ENCODE assay signal across 22 cellular contexts in genomic region chr15:88456733-88457132, GRCh38. TPM values are rescaled to one million over a fixed set of nuclear protein-coding genes. Genes with fewer than 3 reads are reported as not detected.
DNase-seq lines count a peak whose midpoint lies in the region; ATAC-seq, FAIRE-seq and TF ChIP-seq lines count a peak whose summit lies in the region.
"Had no signal": no experiment of that assay in that cellular context is flagged by ENCODE, and none has a peak within 500 bp of the region (broad histone marks: within the 10 kb centered on the region; RNA-seq: fewer than 3 reads in every experiment).

No MANE protein-coding gene starts in this region.

- H3K4me1 ChIP-seq in A549 = peaks cover 10% of the 10 kb centered on the region
- no peaks in the 10 kb centered on the region for H3K4me1 ChIP-seq in HEK293 (ENCODE audit: control insufficient read depth, insufficient read depth, low read length)
- H3K4me1 ChIP-seq: Caco-2 had no signal

- H3K9me3 ChIP-seq in A549 (no peaks in the 10 kb centered on the region), HEK293 (ENCODE audit: control insufficient read depth, insufficient read depth, low read depth, low read length) (no peaks in the 10 kb centered on the region)
- H3K9me3 ChIP-seq: BLaER1 treated with 17β-estradiol and CSF1 and Interleukin-3, amounts not matched to agents 10 nM and 100 nM; Caco-2 had no signal

- FAIRE-seq in A549 (lab: Jason Lieb, UNC) = peak; percentile 49
- FAIRE-seq: A204.1, D721Med, G401.6, GM12891 had no signal

- H3K9me3 Mint-ChIP-seq in activated CD8-positive, alpha-beta memory T cell treated with anti-CD3 and anti-CD28 coated beads, Interleukin-2, amount 10 ng/mL, durations not matched to agents 7 days and 5 days (ENCODE audit: low read depth) = no peaks in the 10 kb centered on the region
- H3K9me3 Mint-ChIP-seq: CD4-positive, alpha-beta T cell; CD8-positive, alpha-beta T cell had no signal

- TF ChIP-seq EP300 in A549 (IDR thresholded peaks at IDR 0.05) = no peak

- H3K27ac ChIP-seq in A549 (no peak overlapping the region), HEK293 (ENCODE audit: extremely low read depth, low read depth, low read length) (no peak overlapping the region)
- H3K27ac ChIP-seq: BLaER1 treated with 17β-estradiol and CSF1 and Interleukin-3, amounts not matched to agents 10 nM and 100 nM; C4-2B had no signal

- H3K4me3 ChIP-seq in A549 = no peak overlapping the region
- H3K4me3 ChIP-seq in HEK293 (ENCODE audit: low read depth, low read length) = no peak overlapping the region
- H3K4me3 ChIP-seq: BLaER1 treated with 17β-estradiol and CSF1 and Interleukin-3, amounts not matched to agents 10 nM and 100 nM had no signal

- no peak for TF ChIP-seq RAD21 in A549 (conservative IDR thresholded peaks at IDR 0.05 in 1 of 2, IDR thresholded peaks at IDR 0.05 in 1 of 2)

- H3K4me2 ChIP-seq in A549 = no peak overlapping the region
- H3K4me2 ChIP-seq: BLaER1 treated with 17β-estradiol and CSF1 and Interleukin-3, amounts not matched to agents 10 nM and 100 nM had no signal

- H3K36me3 ChIP-seq in HEK293 (ENCODE audit: control insufficient read depth in 2 of 2, insufficient read depth in 1 of 2, low read length in 2 of 2) = peaks cover 28 to 50% of the 10 kb centered on the region in 2 experiments

- ATAC-seq in activated CD8-positive, alpha-beta memory T cell treated with anti-CD3 and anti-CD28 coated beads, Interleukin-2, amount 10 ng/mL, durations not matched to agents 7 days and 5 days = no peak
- ATAC-seq in A549 = no peak
- no peak for ATAC-seq in HG02840 (IDR thresholded peaks at IDR 0.05; ENCODE audit: low FRiP score, unreplicated experiment)
- ATAC-seq: CD8-positive, alpha-beta T cell had no signal

- POLR2A ChIA-PET in A549 (lab: Yijun Ruan, JAX) = interaction anchor here (3.1 kb wide), 1 partner anchor 10 kb away, joined by 29 read pairs; the partner anchor contains the start of genes MRPL46 and MRPS11
- POLR2A ChIA-PET in HEK293 (lab: Yijun Ruan, JAX) = interaction anchor here (3.7 kb wide), 1 partner anchor 11 kb away, joined by 19 read pairs; the partner anchor contains the start of genes MRPL46 and MRPS11

- peak; percentile 3 for DNase-seq in activated CD8-positive, alpha-beta memory T cell treated with anti-CD3 and anti-CD28 coated beads, Interleukin-2, amount 10 ng/mL, durations not matched to agents 7 days and 5 days
- no peak for DNase-seq in activated CD8-positive, alpha-beta memory T cell treated with anti-CD3 and anti-CD28 coated beads for 24 hours
- DNase-seq in A549 (ENCODE audit: low read depth in 1 of 2, low spot score in 1 of 2) (no peak), islet precursor cell (peak; percentile 16), GM19238 (ENCODE audit: insufficient read length, low spot score) (no peak)
- DNase-seq: 8988T; AML-193; Caco-2; Calu3; CD4-positive, alpha-beta T cell; CD8-positive, alpha-beta T cell; DMS79 treated with DMSO at 0.1 percent for 48 hours; GF-D8 had no signal

- no peak overlapping the region for H3K27ac Mint-ChIP-seq in activated CD8-positive, alpha-beta memory T cell treated with anti-CD3 and anti-CD28 coated beads, Interleukin-2, amount 10 ng/mL, durations not matched to agents 7 days and 5 days
- H3K27ac Mint-ChIP-seq: B cell; CD4-positive, alpha-beta T cell; CD8-positive, alpha-beta T cell had no signal

- H3K27me3 Mint-ChIP-seq in activated CD8-positive, alpha-beta memory T cell treated with anti-CD3 and anti-CD28 coated beads, Interleukin-2, amount 10 ng/mL, durations not matched to agents 7 days and 5 days = no peaks in the 10 kb centered on the region
- H3K27me3 Mint-ChIP-seq: B cell; CD4-positive, alpha-beta T cell had no signal

- H3K4me3 Mint-ChIP-seq in activated CD8-positive, alpha-beta memory T cell treated with anti-CD3 and anti-CD28 coated beads, Interleukin-2, amount 10 ng/mL, durations not matched to agents 7 days and 5 days = no peak overlapping the region
- H3K4me3 Mint-ChIP-seq: B cell; CD4-positive, alpha-beta T cell; CD8-positive, alpha-beta T cell had no signal

- TF ChIP-seq POLR2A in A549 (IDR thresholded peaks at IDR 0.05; ENCODE audit: low read length) = no peak

- CTCF ChIA-PET in activated CD8-positive, alpha-beta memory T cell treated with anti-CD3 and anti-CD28 coated beads, Interleukin-2, amount 10 ng/mL, durations not matched to agents 7 days and 5 days (lab: Charles Lee) = interaction anchor here (0.6 to 2.0 kb wide), 2 partner anchors 12 to 557 kb away, joined by 4 to 5 read pairs; no protein-coding TSS in a partner anchor
- CTCF ChIA-PET in A549 (lab: Yijun Ruan, JAX) (interaction anchor here (1.2 to 12.9 kb wide), 6 partner anchors 8 to 207 kb away, joined by 3 to 201 read pairs (median 19); partner anchors contain the start of gene NTRK3), HEK293 (lab: Yijun Ruan, JAX) (interaction anchor here (1.1 to 3.6 kb wide), 6 partner anchors 8 to 212 kb away, joined by 3 to 27 read pairs (median 24); no protein-coding TSS in a partner anchor)

- TF ChIP-seq CTCF in A549 (IDR thresholded peaks at IDR 0.05) = no peak
- TF ChIP-seq CTCF in HEK293 (tag by site-specific recombination; IDR thresholded peaks at IDR 0.05) = no peak

- H3K36me3 Mint-ChIP-seq in activated CD8-positive, alpha-beta memory T cell treated with anti-CD3 and anti-CD28 coated beads, Interleukin-2, amount 10 ng/mL, durations not matched to agents 7 days and 5 days = peaks cover 12% of the 10 kb centered on the region

- H3K4me1 Mint-ChIP-seq in activated CD8-positive, alpha-beta memory T cell treated with anti-CD3 and anti-CD28 coated beads, Interleukin-2, amount 10 ng/mL, durations not matched to agents 7 days and 5 days = peaks cover 2% of the 10 kb centered on the region
- H3K4me1 Mint-ChIP-seq: B cell had no signal

- WGBS in A549 (ENCODE audit: missing lambda C conversion rate) = 94% methylated on average over 3 of the region's 3 CpGs

TF ChIP-seq in A549, 52 proteins besides CTCF, POLR2A, EP300 and RAD21:
- no peak for TF ChIP-seq CBX2 (IDR thresholded peaks at IDR 0.05; ENCODE audit: borderline replicate concordance, low read depth)

TF ChIP-seq in HEK293, 187 proteins besides CTCF, POLR2A, EP300 and RAD21:
- TF ChIP-seq ZNF16 (tag by site-specific recombination; IDR thresholded peaks at IDR 0.05; ENCODE audit: low read depth) = no peak
- TF ChIP-seq, protein P1, sequence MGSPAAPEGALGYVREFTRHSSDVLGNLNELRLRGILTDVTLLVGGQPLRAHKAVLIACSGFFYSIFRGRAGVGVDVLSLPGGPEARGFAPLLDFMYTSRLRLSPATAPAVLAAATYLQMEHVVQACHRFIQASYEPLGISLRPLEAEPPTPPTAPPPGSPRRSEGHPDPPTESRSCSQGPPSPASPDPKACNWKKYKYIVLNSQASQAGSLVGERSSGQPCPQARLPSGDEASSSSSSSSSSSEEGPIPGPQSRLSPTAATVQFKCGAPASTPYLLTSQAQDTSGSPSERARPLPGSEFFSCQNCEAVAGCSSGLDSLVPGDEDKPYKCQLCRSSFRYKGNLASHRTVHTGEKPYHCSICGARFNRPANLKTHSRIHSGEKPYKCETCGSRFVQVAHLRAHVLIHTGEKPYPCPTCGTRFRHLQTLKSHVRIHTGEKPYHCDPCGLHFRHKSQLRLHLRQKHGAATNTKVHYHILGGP (tag by site-specific recombination; IDR thresholded peaks at IDR 0.05) = no peak
- no peak for TF ChIP-seq ZNF830 (tag by site-specific recombination; IDR thresholded peaks at IDR 0.05; ENCODE audit: low read depth)
- TF ChIP-seq ZNF214 (tag by site-specific recombination; IDR thresholded peaks at IDR 0.05; ENCODE audit: borderline replicate concordance) = peak; percentile 91; the same call in 1 of the 2 replicates
- TF ChIP-seq ZSCAN30 (tag by site-specific recombination; IDR thresholded peaks at IDR 0.05) = no peak
- no peak for TF ChIP-seq ZBTB20 (tag by site-specific recombination; IDR thresholded peaks at IDR 0.05)
TF ChIP-seq in HEK293: peak in this region for 1.

RNA-seq across cellular contexts. Expression of gene MRPL46, which starts 10.5 kb away (rescaled TPM):
- total RNA-seq in activated CD8-positive, alpha-beta memory T cell treated with anti-CD3 and anti-CD28 coated beads, Interleukin-2, amount 10 ng/mL, durations not matched to agents 7 days and 5 days = 10 to 100 TPM; 28.3 to 35.3 TPM
- polyA plus RNA-seq in A549 (2011; rRNA removed) (66.9 and 76.1 TPM in 2 replicates), A549 (2017; fragmentation: RNase III; extraction: RNeasy Plus Mini Kit Qiagen cat#74134 plus additional on column Dnase treatment) (54.9 to 61.1 TPM (median 57.7 TPM) in 3 replicates)
- 72.2 and 72.9 TPM in 2 replicates for polyA plus RNA-seq in A549 (2012; cell fraction: cytosol; rRNA removed)
- 31.9 and 40.3 TPM in 2 replicates for polyA plus RNA-seq in A549 (2012; cell fraction: nucleus; rRNA removed)
- polyA minus RNA-seq in A549 (2011; rRNA and poly(A)+ RNA removed) = 16.9 and 17.0 TPM in 2 replicates

RNA-seq across cellular contexts. Expression of gene MRPS11, which starts 10.8 kb away (rescaled TPM):
- total RNA-seq in activated CD8-positive, alpha-beta memory T cell treated with anti-CD3 and anti-CD28 coated beads, Interleukin-2, amount 10 ng/mL, durations not matched to agents 7 days and 5 days = 10 to 100 TPM; 59.7 to 67.7 TPM
- polyA plus RNA-seq in A549 (2011; rRNA removed) (99.0 and 102 TPM in 2 replicates), A549 (2017; fragmentation: RNase III; extraction: RNeasy Plus Mini Kit Qiagen cat#74134 plus additional on column Dnase treatment) (122 to 129 TPM (median 123 TPM) in 3 replicates)
- 210 and 263 TPM in 2 replicates for polyA plus RNA-seq in A549 (2012; cell fraction: cytosol; rRNA removed)
- polyA plus RNA-seq in A549 (2012; cell fraction: nucleus; rRNA removed) = 94.1 and 111 TPM in 2 replicates
- 35.6 and 44.3 TPM in 2 replicates for polyA minus RNA-seq in A549 (2011; rRNA and poly(A)+ RNA removed)

Comparison
In these comparisons a context has a peak if more than half of its experiments do, and no peak if none do; other contexts are left out.
1. DNase-seq: peak in activated CD8-positive, alpha-beta memory T cell treated with anti-CD3 and anti-CD28 coated beads, Interleukin-2, amount 10 ng/mL, durations not matched to agents 7 days and 5 days (single experiment) and islet precursor cell (single experiment); none in activated CD8-positive, alpha-beta memory T cell treated with anti-CD3 and anti-CD28 coated beads for 24 hours (single experiment), A549 (0 of 2) and GM19238 (single experiment).